Comparison of ENCODE assay signal across 9 cellular contexts in genomic region chr15:68463444-68463843, GRCh38. TPM values are rescaled to one million over a fixed set of nuclear protein-coding genes. Genes with fewer than 3 reads are reported as not detected.
"Had no signal": no experiment of that assay in that cellular context is flagged by ENCODE, and none has a peak within 500 bp of the region (broad histone marks: within the 10 kb centered on the region; RNA-seq: fewer than 3 reads in every experiment).

No MANE protein-coding gene starts in this region.

- DNase-seq: H9, HCEC 1CT, IMR-90, KBM-7 had no signal

- H3K4me2 ChIP-seq: GM23338 had no signal

- H3K4me3 ChIP-seq: GM23338 had no signal

- FAIRE-seq: H1, H54, HTR-8/SVneo had no signal

- H2AFZ ChIP-seq: GM23338 had no signal

- ATAC-seq: GM23338 had no signal

RNA-seq across cellular contexts. Expression of gene ITGA11, which starts 31.5 kb away (rescaled TPM):
- total RNA-seq: HT-29 had no signal
